ENCODE assay signal across 1 cellular context in genomic region chr11:101914737-101915426, GRCh38.
A peak's percentile ranks its signal among the peaks of the same experiment; 100 is the strongest.
TF ChIP-seq lines count a peak whose summit lies in the region.

Gene CEP126, plus strand, starts transcription at chr11:101915010. Its CDS starts 275 bp downstream, at chr11:101915285.

TF ChIP-seq in HepG2, 621 proteins besides CTCF, POLR2A, EP300 and RAD21 (continued from another document and continues in another):
- TF ChIP-seq ATF6 (CRISPR knock-in tag; conservative IDR thresholded peaks at IDR 0.05): no peak
- peak; percentile 75; the same call in 1 of the 2 replicates for TF ChIP-seq TSC22D2 (CRISPR knock-in tag; IDR thresholded peaks at IDR 0.05; ENCODE audit: borderline replicate concordance)
- no peak; the same call in 1 of the 2 replicates for TF ChIP-seq ZNF160 (CRISPR knock-in tag; IDR thresholded peaks at IDR 0.05)
- TF ChIP-seq ZFX (CRISPR knock-in tag; IDR thresholded peaks at IDR 0.05; ENCODE audit: low read depth): peak; percentile 61; the same call in 1 of the 2 replicates
- peak; percentile 80; the same call in 1 of the 2 replicates for TF ChIP-seq ZGPAT (CRISPR knock-in tag; IDR thresholded peaks at IDR 0.05)
- TF ChIP-seq RELA (CRISPR knock-in tag; IDR thresholded peaks at IDR 0.05): no peak
- no peak; the same call in 1 of the 2 replicates for TF ChIP-seq PHF21A (CRISPR knock-in tag; IDR thresholded peaks at IDR 0.05)
- TF ChIP-seq ATF7-NPFF (CRISPR knock-in tag; IDR thresholded peaks at IDR 0.05; ENCODE audit: low read depth): 0 out of 2 replicates have a peak, but pooled peaks have one; percentile 61
- TF ChIP-seq ZNF317 (CRISPR knock-in tag; IDR thresholded peaks at IDR 0.05): no peak
- no peak for TF ChIP-seq NCOR1 (IDR thresholded peaks at IDR 0.05; ENCODE audit: borderline replicate concordance, low read length)
- TF ChIP-seq ZNF766 (CRISPR knock-in tag; IDR thresholded peaks at IDR 0.05; ENCODE audit: borderline replicate concordance): peak; percentile 43; the same call in 1 of the 2 replicates
- peak; percentile 78 for TF ChIP-seq TBX2 (CRISPR knock-in tag; IDR thresholded peaks at IDR 0.05; ENCODE audit: borderline replicate concordance)
- TF ChIP-seq ZBTB4 (CRISPR knock-in tag; IDR thresholded peaks at IDR 0.05; ENCODE audit: borderline replicate concordance): peak; percentile 26; the same call in 1 of the 2 replicates
- TF ChIP-seq HNRNPL (IDR thresholded peaks at IDR 0.05; ENCODE audit: low read depth, low read length): peak; percentile 76; the same call in 1 of the 2 replicates
- peak; percentile 63; the same call in 1 of the 2 replicates for TF ChIP-seq YEATS2 (CRISPR knock-in tag; IDR thresholded peaks at IDR 0.05; ENCODE audit: borderline replicate concordance)
- no peak for TF ChIP-seq ZNF558 (CRISPR knock-in tag; IDR thresholded peaks at IDR 0.05; ENCODE audit: borderline replicate concordance)
- no peak for TF ChIP-seq ZBTB2 (CRISPR knock-in tag; IDR thresholded peaks at IDR 0.05; ENCODE audit: low read depth)
- no peak for TF ChIP-seq REXO4 (CRISPR knock-in tag; IDR thresholded peaks at IDR 0.05; ENCODE audit: borderline replicate concordance)
- TF ChIP-seq ZNF296 (CRISPR knock-in tag; conservative IDR thresholded peaks at IDR 0.05): no peak
- TF ChIP-seq ZNF644 (CRISPR knock-in tag; IDR thresholded peaks at IDR 0.05; ENCODE audit: low read depth): 0 out of 2 replicates have a peak, but pooled peaks have one; percentile 32
- peak; percentile 65; the same call in 1 of the 2 replicates for TF ChIP-seq ZKSCAN8 (CRISPR knock-in tag; IDR thresholded peaks at IDR 0.05; ENCODE audit: borderline replicate concordance)
- no peak for TF ChIP-seq MBNL3 (CRISPR knock-in tag; conservative IDR thresholded peaks at IDR 0.05)
- TF ChIP-seq YEATS4 (CRISPR knock-in tag; IDR thresholded peaks at IDR 0.05; ENCODE audit: borderline replicate concordance): peak; percentile 82
- TF ChIP-seq ZNF547 (CRISPR knock-in tag; IDR thresholded peaks at IDR 0.05): peak; percentile 78; the same call in 1 of the 2 replicates
- no peak for TF ChIP-seq MZF1 (CRISPR knock-in tag; IDR thresholded peaks at IDR 0.05; ENCODE audit: borderline replicate concordance)
- TF ChIP-seq ZNF878 (CRISPR knock-in tag; IDR thresholded peaks at IDR 0.05): no peak
- TF ChIP-seq ZNF512 (CRISPR knock-in tag; IDR thresholded peaks at IDR 0.05): no peak
- peak; percentile 97 for TF ChIP-seq ZNF501 (CRISPR knock-in tag; IDR thresholded peaks at IDR 0.05)
- TF ChIP-seq ZNF24 (IDR thresholded peaks at IDR 0.05): no peak
- TF ChIP-seq KAT7 (CRISPR knock-in tag; IDR thresholded peaks at IDR 0.05; ENCODE audit: borderline replicate concordance): peak; percentile 87; the same call in 1 of the 2 replicates
- no peak for TF ChIP-seq ZNF646 (CRISPR knock-in tag; IDR thresholded peaks at IDR 0.05)
- TF ChIP-seq SAP130 (CRISPR knock-in tag; IDR thresholded peaks at IDR 0.05; ENCODE audit: low read depth): peak; percentile 99
- no peak for TF ChIP-seq SOX6 (IDR thresholded peaks at IDR 0.05)
- peak; percentile 76 for TF ChIP-seq SOX6 (CRISPR knock-in tag; IDR thresholded peaks at IDR 0.05)
- TF ChIP-seq SIN3A (IDR thresholded peaks at IDR 0.05; ENCODE audit: borderline replicate concordance, low read depth, low read length): peak; percentile 79; the same call in 1 of the 2 replicates
- no peak for TF ChIP-seq SSRP1 (CRISPR knock-in tag; IDR thresholded peaks at IDR 0.05)
- TF ChIP-seq ZNF383 (CRISPR knock-in tag; IDR thresholded peaks at IDR 0.05; ENCODE audit: borderline replicate concordance): no peak
- TF ChIP-seq ZNF572 (CRISPR knock-in tag; IDR thresholded peaks at IDR 0.05): peak; percentile 80
- TF ChIP-seq KLF6 (CRISPR knock-in tag; IDR thresholded peaks at IDR 0.05): 0 out of 2 replicates have a peak, but pooled peaks have one; percentile 42
- TF ChIP-seq RXRB (CRISPR knock-in tag; IDR thresholded peaks at IDR 0.05; ENCODE audit: borderline replicate concordance): peak; percentile 49; the same call in 1 of the 2 replicates
- TF ChIP-seq ZBTB20 (CRISPR knock-in tag; IDR thresholded peaks at IDR 0.05; ENCODE audit: borderline replicate concordance, low read depth): no peak
- no peak for TF ChIP-seq RORA (CRISPR knock-in tag; IDR thresholded peaks at IDR 0.05)
- peak in 1 of 2 experiments; percentile 46; a peak in 1 of 4 replicates for TF ChIP-seq KLF16 (CRISPR knock-in tag; IDR thresholded peaks at IDR 0.05)
- TF ChIP-seq RBM22 (optimal IDR thresholded peaks at IDR 0.05; ENCODE audit: low read length): no peak
- no peak for TF ChIP-seq ZNF570 (CRISPR knock-in tag; IDR thresholded peaks at IDR 0.05; ENCODE audit: borderline replicate concordance)
- no peak; the same call in 1 of the 2 replicates for TF ChIP-seq ZNF460 (CRISPR knock-in tag; IDR thresholded peaks at IDR 0.05; ENCODE audit: borderline replicate concordance)
- TF ChIP-seq JUNB (CRISPR knock-in tag; IDR thresholded peaks at IDR 0.05; ENCODE audit: borderline replicate concordance): no peak
- peak; percentile 59 for TF ChIP-seq PHF5A (CRISPR knock-in tag; IDR thresholded peaks at IDR 0.05; ENCODE audit: low read depth, unreplicated experiment)
- TF ChIP-seq RBM39 (IDR thresholded peaks at IDR 0.05; ENCODE audit: low read depth, low read length, poor library complexity, severe bottlenecking): no peak
- no peak for TF ChIP-seq DDIT3 (CRISPR knock-in tag; IDR thresholded peaks at IDR 0.05)
- no peak for TF ChIP-seq ZNF670 (CRISPR knock-in tag; IDR thresholded peaks at IDR 0.05; ENCODE audit: borderline replicate concordance)
- no peak for TF ChIP-seq MAFF (IDR thresholded peaks at IDR 0.05; ENCODE audit: low read depth, low read length)
- no peak for TF ChIP-seq SRSF9 (IDR thresholded peaks at IDR 0.05; ENCODE audit: borderline replicate concordance, insufficient read depth, low read depth, low read length, poor library complexity, severe bottlenecking)
- no peak for TF ChIP-seq SIN3B (IDR thresholded peaks at IDR 0.05; ENCODE audit: low read length)
- peak; percentile 85 for TF ChIP-seq HIVEP1 (CRISPR knock-in tag; IDR thresholded peaks at IDR 0.05)
